Comparison of ENCODE assay signal across 1 cellular context in genomic region chr6:149862901-149863595, GRCh38.
TF ChIP-seq lines count a peak whose summit lies in the region.

No MANE protein-coding gene starts in this region.

TF ChIP-seq in K562, 482 proteins besides CTCF, POLR2A, EP300 and RAD21 (continued from another document):
- no peak for TF ChIP-seq NR2C2 (CRISPR knock-in tag; IDR thresholded peaks at IDR 0.05)
- TF ChIP-seq NR2C2 (tag; IDR thresholded peaks at IDR 0.05) = 0 out of 2 replicates have a peak, but pooled peaks have one; percentile 3
- TF ChIP-seq CBFB (CRISPR knock-in tag; IDR thresholded peaks at IDR 0.05) = no peak
